ENCODE assay signal across 8 cellular contexts in genomic region chr2:61853086-61853847, GRCh38. TPM values are rescaled to one million over a fixed set of nuclear protein-coding genes. Genes with fewer than 3 reads are reported as not detected.
DNase-seq lines count a peak whose midpoint lies in the region; ATAC-seq and TF ChIP-seq lines count a peak whose summit lies in the region.

No MANE protein-coding gene starts in this region.

- H3K4me3 ChIP-seq in ectodermal cell (ENCODE audit: insufficient read depth, low read depth, low read length) (peak overlapping the region; percentile 79), transverse colon (peak overlapping the region; percentile 48 to 72 (median 69))

- TF ChIP-seq EP300 in transverse colon (IDR thresholded peaks at IDR 0.05; ENCODE audit: low read depth): no peak

- intact Hi-C loops in transverse colon (cut with DNase I; ENCODE audit: low total_unique reads): no loop called here

- in situ Hi-C loops in transverse colon (cut with MboI; ENCODE audit: low pct_ligation_motif_present in 1 of 4, low pct_unique_long_range_greater_than_20kb in 1 of 4, low sequenced_read_pairs in 3 of 4): loop anchor here in 1 of 4 donors (25.0 kb wide), 1 partner anchor 316 kb away; the partner anchor contains the start of gene XPO1

- ATAC-seq in GM21381 (IDR thresholded peaks at IDR 0.05; ENCODE audit: unreplicated experiment) (peak; percentile 59), HG03565 (IDR thresholded peaks at IDR 0.05; ENCODE audit: unreplicated experiment) (peak; percentile 42)

- no peak for TF ChIP-seq CTCF in transverse colon (IDR thresholded peaks at IDR 0.05)

- TF ChIP-seq POLR2A in transverse colon (IDR thresholded peaks at IDR 0.05): no peak

- H3K9me3 ChIP-seq in ectodermal cell (ENCODE audit: control insufficient read depth, low read length): no peaks in the 10 kb centered on the region
- H3K9me3 ChIP-seq in transverse colon: no peaks in the 10 kb centered on the region

- no peaks in the 10 kb centered on the region for H3K4me1 ChIP-seq in ectodermal cell (ENCODE audit: control insufficient read depth, insufficient read depth, low read length)
- H3K4me1 ChIP-seq in transverse colon: peaks cover 3 to 18% (median 14%) of the 10 kb centered on the region in 4 donors

- H3K27me3 ChIP-seq in ectodermal cell (ENCODE audit: control insufficient read depth, insufficient read depth, low read length, poor library complexity, severe bottlenecking) (no peaks in the 10 kb centered on the region), transverse colon (no peaks in the 10 kb centered on the region)

- DNase-seq in NK-92 treated with Interleukin-12 subunit alpha and Interleukin-12 subunit beta, amount 100 ng/mL, for 24 hours (lab: John Stamatoyannopoulos, UW): peak; percentile 65
- no peak for DNase-seq in NK-92 (lab: John Stamatoyannopoulos, UW; ENCODE audit: unreplicated experiment)
- DNase-seq in RPMI7951 (ENCODE audit: low read depth): peak; percentile 70
- peak; percentile 6 for DNase-seq in medulla oblongata (ENCODE audit: extremely low spot score)
- peak; percentile 75 for DNase-seq in transverse colon

- no peaks in the 10 kb centered on the region for H3K36me3 ChIP-seq in ectodermal cell (ENCODE audit: control insufficient read depth, insufficient read depth, low read length)
- no peaks in the 10 kb centered on the region for H3K36me3 ChIP-seq in transverse colon

- H3K27ac ChIP-seq in ectodermal cell (ENCODE audit: insufficient read depth, low read depth, low read length, poor library complexity, severe bottlenecking): peak overlapping the region; percentile 73
- H3K27ac ChIP-seq in transverse colon: peak overlapping the region; percentile 78 to 89 (median 88)

- 45 to 47% methylated on average over 25 to 26 of the region's 26 CpGs for WGBS in ectodermal cell, 2 experiments
- 5 to 15% methylated on average over 5 to 25 of the region's 26 CpGs for WGBS in transverse colon (ENCODE audit: low coverage in 1 of 2), 2 donors

RNA-seq across cellular contexts. Expression of gene FAM161A, which starts 0.6 kb away (rescaled TPM):
- total RNA-seq in RPMI7951 (2014; rRNA removed; shearing (Covaris generic)): 1.8 and 2.2 TPM in 2 replicates
- 19.3 TPM for polyA plus RNA-seq in ectodermal cell (2013, experiment 1 of 4)
- polyA plus RNA-seq in ectodermal cell (2013, experiment 2 of 4): 23.2 TPM
- polyA plus RNA-seq in ectodermal cell (2013, experiment 3 of 4): 16.8 TPM
- 18.7 TPM for polyA plus RNA-seq in ectodermal cell (2013, experiment 4 of 4)
- 1 to 10 TPM in 2 of 4 donors, under 1 TPM in 1, not detected in 1; 0.96 to 1.9 (median 1.2) TPM for total RNA-seq in transverse colon

RNA-seq across cellular contexts. Expression of gene CCT4, which starts 35.2 kb away (rescaled TPM):
- total RNA-seq in RPMI7951 (2014; rRNA removed; shearing (Covaris generic)): 301 and 306 TPM in 2 replicates
- polyA plus RNA-seq in ectodermal cell (2013, experiment 1 of 4): 282 TPM
- 295 TPM for polyA plus RNA-seq in ectodermal cell (2013, experiment 2 of 4)
- polyA plus RNA-seq in ectodermal cell (2013, experiment 3 of 4): 235 TPM
- polyA plus RNA-seq in ectodermal cell (2013, experiment 4 of 4): 250 TPM
- 10 to 100 TPM; 31.2 to 52.7 (median 40.1) TPM for total RNA-seq in transverse colon

RNA-seq across cellular contexts. Expression of gene COMMD1, which starts 52.2 kb away (rescaled TPM):
- 78.7 and 100 TPM in 2 replicates for total RNA-seq in RPMI7951 (2014; rRNA removed; shearing (Covaris generic))
- polyA plus RNA-seq in ectodermal cell (2013, experiment 1 of 4): 35.4 TPM
- 28.5 TPM for polyA plus RNA-seq in ectodermal cell (2013, experiment 2 of 4)
- polyA plus RNA-seq in ectodermal cell (2013, experiment 3 of 4): 44.6 TPM
- 41.0 TPM for polyA plus RNA-seq in ectodermal cell (2013, experiment 4 of 4)
- total RNA-seq in transverse colon: 10 to 100 TPM; 28.9 to 61.0 (median 36.8) TPM
